In the genomic region with DNA sequence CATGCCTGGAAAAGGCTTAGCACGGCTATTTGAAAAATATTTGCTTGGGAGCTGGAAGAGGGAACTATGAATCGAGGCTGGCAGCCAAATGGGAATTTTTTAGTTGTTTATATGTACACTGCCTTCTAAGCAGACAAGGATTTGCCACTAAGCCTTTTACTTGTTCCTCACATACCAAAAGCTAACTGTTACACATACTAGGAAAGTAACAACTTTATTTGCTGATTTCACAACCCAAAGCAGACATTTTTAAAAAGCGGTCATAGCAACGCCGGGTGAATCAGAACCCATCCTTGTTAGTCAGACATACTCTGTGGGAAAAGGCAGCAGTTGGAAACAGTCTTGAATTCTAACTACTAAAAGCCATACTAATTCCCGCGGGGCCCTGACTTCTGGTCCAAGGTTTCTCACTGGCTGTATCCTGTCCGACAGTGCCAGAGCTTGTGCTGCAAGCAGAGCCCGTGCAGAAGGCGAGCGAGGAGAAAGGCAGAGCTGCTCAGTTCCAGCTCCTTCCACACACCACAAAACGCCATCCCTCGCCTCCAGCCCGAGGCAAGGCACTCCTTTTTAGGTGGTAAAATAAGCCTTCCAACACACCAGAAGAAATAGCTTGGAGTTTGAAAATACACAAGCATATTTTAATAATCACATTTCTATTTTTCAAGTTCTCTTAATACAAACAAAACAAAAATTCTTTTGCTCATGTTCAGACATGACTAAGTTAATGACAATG, we compare ENCODE assay signal across 8 cellular contexts.
DNase-seq lines count a peak whose midpoint lies in the region; ATAC-seq, FAIRE-seq and TF ChIP-seq lines count a peak whose summit lies in the region.

No MANE protein-coding gene starts in this region.

- H3K36me3 ChIP-seq in Panc1 (ENCODE audit: control insufficient read depth, insufficient read depth, low read length): no peaks in the 10 kb centered on the region
- H3K36me3 ChIP-seq in ectodermal cell (ENCODE audit: control insufficient read depth, insufficient read depth, low read length): no peaks in the 10 kb centered on the region
- H3K36me3 ChIP-seq in mucosa of descending colon (ENCODE audit: low read depth): no peaks in the 10 kb centered on the region

- H3K9me3 ChIP-seq in Panc1 (ENCODE audit: control insufficient read depth, insufficient read depth, low read depth, low read length) (no peaks in the 10 kb centered on the region), ectodermal cell (ENCODE audit: control insufficient read depth, low read length) (no peaks in the 10 kb centered on the region), mucosa of descending colon (no peaks in the 10 kb centered on the region)

- no peak overlapping the region for H3K4me3 Mint-ChIP-seq in WTC11

- intact Hi-C loops in Panc1 (cut with micrococcal nuclease; ENCODE audit: unreplicated experiment): no loop called here
- intact Hi-C loops in mucosa of descending colon (cut with DNase I, micrococcal nuclease): no loop called here

- 83 to 90% methylated on average over 14 of the region's 14 CpGs for WGBS in ectodermal cell, 2 experiments

- H3K4me1 ChIP-seq in Panc1 (ENCODE audit: control insufficient read depth, insufficient read depth, low read length) (peaks cover 35% of the 10 kb centered on the region), ectodermal cell (ENCODE audit: control insufficient read depth, insufficient read depth, low read length) (peaks cover 35% of the 10 kb centered on the region), mucosa of descending colon (ENCODE audit: low read depth) (peaks cover 31% of the 10 kb centered on the region)

- POLR2A ChIA-PET in Panc1 (lab: Charles Lee): interaction anchor here (0.6 kb wide), 1 partner anchor 225 kb away, joined by 9 read pairs; no protein-coding TSS in a partner anchor
- POLR2A ChIA-PET in WTC11 (lab: Charles Lee): no interaction called here
- POLR2A ChIA-PET in GM10248 (lab: Yijun Ruan, JAX): interaction anchor here (0.5 to 3.1 kb wide), 5 partner anchors 11 to 110 kb away, joined by 3 to 13 read pairs (median 5); no protein-coding TSS in a partner anchor

- H3K27me3 ChIP-seq in Panc1 (ENCODE audit: control insufficient read depth, insufficient read depth, low read length) (no peaks in the 10 kb centered on the region), ectodermal cell (ENCODE audit: control insufficient read depth, insufficient read depth, low read length, poor library complexity, severe bottlenecking) (no peaks in the 10 kb centered on the region)

- CTCF ChIA-PET in Panc1 (lab: Charles Lee) (interaction anchor here (1.1 kb wide), 1 partner anchor 128 kb away, joined by 13 read pairs; no protein-coding TSS in a partner anchor), WTC11 (lab: Charles Lee) (interaction anchor here (0.8 to 2.1 kb wide), 2 partner anchors 27 to 198 kb away, joined by 5 read pairs; no protein-coding TSS in a partner anchor), GM10248 (lab: Yijun Ruan, JAX) (interaction anchor here (1.6 to 8.1 kb wide), 5 partner anchors 11 to 197 kb away, joined by 3 to 104 read pairs (median 27); no protein-coding TSS in a partner anchor)

- DNase-seq in GM04504 (ENCODE audit: low read depth): peak; percentile 98
- DNase-seq in Panc1 (ENCODE audit: low read depth, low spot score): peak; percentile 83
- peak; percentile 46 to 72 (median 47) for DNase-seq in mucosa of descending colon
- peak; percentile 76 for DNase-seq in urothelium cell line (ENCODE audit: low spot score)
- no peak for DNase-seq in WTC11 (ENCODE audit: low spot score)
- DNase-seq in GM10248 (ENCODE audit: extremely low spot score): no peak

- in situ Hi-C loops in Panc1 (cut with HindIII; ENCODE audit: low pct_unique_long_range_greater_than_20kb, low sequenced_read_pairs): loop anchor here (25.0 kb wide), 1 partner anchor 120 kb away; no protein-coding TSS in a partner anchor

- ATAC-seq in Panc1 (peak; percentile 79), mucosa of descending colon (peak; percentile 18), WTC11 (no peak), HG02970 (IDR thresholded peaks at IDR 0.05; ENCODE audit: low FRiP score, unreplicated experiment) (no peak)

- no TSS peak for BruUV-seq in Panc1 (replicated peaks; lab: Mats Ljungman, UMichigan)

- H3K36me3 Mint-ChIP-seq in WTC11: no peaks in the 10 kb centered on the region

- H3K4me3 ChIP-seq in Panc1 (ENCODE audit: low read depth in 2 of 2, low read length in 2 of 2): no peak overlapping the region
- no peak overlapping the region for H3K4me3 ChIP-seq in ectodermal cell (ENCODE audit: insufficient read depth, low read depth, low read length)
- H3K4me3 ChIP-seq in mucosa of descending colon: no peak overlapping the region

- no peaks in the 10 kb centered on the region for H3K9me3 Mint-ChIP-seq in WTC11

- no peaks in the 10 kb centered on the region for H3K27me3 Mint-ChIP-seq in WTC11 (ENCODE audit: low read depth)

- peaks cover 14% of the 10 kb centered on the region for H3K4me1 Mint-ChIP-seq in WTC11

- peak; percentile 94 for FAIRE-seq in urothelium cell line (lab: Jason Lieb, UNC)

- TF ChIP-seq CTCF in Panc1 (IDR thresholded peaks at IDR 0.05): no peak
- no peak for TF ChIP-seq CTCF in mucosa of descending colon (IDR thresholded peaks at IDR 0.05)
- no peak for TF ChIP-seq CTCF in WTC11 (IDR thresholded peaks at IDR 0.05)
- no peak for TF ChIP-seq CTCF in GM10248 (IDR thresholded peaks at IDR 0.05; ENCODE audit: control extremely low read depth, extremely low read depth, low read depth, missing control alignments)

- H3K27ac Mint-ChIP-seq in WTC11: no peak overlapping the region

- H3K27ac ChIP-seq in Panc1 (ENCODE audit: low read length) (peak overlapping the region; percentile 60), ectodermal cell (ENCODE audit: insufficient read depth, low read depth, low read length, poor library complexity, severe bottlenecking) (peak overlapping the region; percentile 22)

TF ChIP-seq in WTC11, 78 proteins besides CTCF, POLR2A, EP300 and RAD21 (continues in another document):
- no peak for TF ChIP-seq GABPB1 (CRISPR knock-in tag; IDR thresholded peaks at IDR 0.05)
- TF ChIP-seq FOXK1 (CRISPR knock-in tag; IDR thresholded peaks at IDR 0.05): no peak
- TF ChIP-seq, protein P1, sequence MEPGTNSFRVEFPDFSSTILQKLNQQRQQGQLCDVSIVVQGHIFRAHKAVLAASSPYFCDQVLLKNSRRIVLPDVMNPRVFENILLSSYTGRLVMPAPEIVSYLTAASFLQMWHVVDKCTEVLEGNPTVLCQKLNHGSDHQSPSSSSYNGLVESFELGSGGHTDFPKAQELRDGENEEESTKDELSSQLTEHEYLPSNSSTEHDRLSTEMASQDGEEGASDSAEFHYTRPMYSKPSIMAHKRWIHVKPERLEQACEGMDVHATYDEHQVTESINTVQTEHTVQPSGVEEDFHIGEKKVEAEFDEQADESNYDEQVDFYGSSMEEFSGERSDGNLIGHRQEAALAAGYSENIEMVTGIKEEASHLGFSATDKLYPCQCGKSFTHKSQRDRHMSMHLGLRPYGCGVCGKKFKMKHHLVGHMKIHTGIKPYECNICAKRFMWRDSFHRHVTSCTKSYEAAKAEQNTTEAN (CRISPR knock-in tag; IDR thresholded peaks at IDR 0.05): no peak
- TF ChIP-seq NFATC4 (CRISPR knock-in tag; IDR thresholded peaks at IDR 0.05): no peak
- no peak for TF ChIP-seq ZNF396 (CRISPR knock-in tag; IDR thresholded peaks at IDR 0.05; ENCODE audit: borderline replicate concordance)
- no peak for TF ChIP-seq CREM (CRISPR knock-in tag; IDR thresholded peaks at IDR 0.05)
- TF ChIP-seq CBFB (CRISPR knock-in tag; IDR thresholded peaks at IDR 0.05; ENCODE audit: low read depth): no peak
- no peak for TF ChIP-seq ZNF671 (CRISPR knock-in tag; IDR thresholded peaks at IDR 0.05)
- TF ChIP-seq, protein P2, sequence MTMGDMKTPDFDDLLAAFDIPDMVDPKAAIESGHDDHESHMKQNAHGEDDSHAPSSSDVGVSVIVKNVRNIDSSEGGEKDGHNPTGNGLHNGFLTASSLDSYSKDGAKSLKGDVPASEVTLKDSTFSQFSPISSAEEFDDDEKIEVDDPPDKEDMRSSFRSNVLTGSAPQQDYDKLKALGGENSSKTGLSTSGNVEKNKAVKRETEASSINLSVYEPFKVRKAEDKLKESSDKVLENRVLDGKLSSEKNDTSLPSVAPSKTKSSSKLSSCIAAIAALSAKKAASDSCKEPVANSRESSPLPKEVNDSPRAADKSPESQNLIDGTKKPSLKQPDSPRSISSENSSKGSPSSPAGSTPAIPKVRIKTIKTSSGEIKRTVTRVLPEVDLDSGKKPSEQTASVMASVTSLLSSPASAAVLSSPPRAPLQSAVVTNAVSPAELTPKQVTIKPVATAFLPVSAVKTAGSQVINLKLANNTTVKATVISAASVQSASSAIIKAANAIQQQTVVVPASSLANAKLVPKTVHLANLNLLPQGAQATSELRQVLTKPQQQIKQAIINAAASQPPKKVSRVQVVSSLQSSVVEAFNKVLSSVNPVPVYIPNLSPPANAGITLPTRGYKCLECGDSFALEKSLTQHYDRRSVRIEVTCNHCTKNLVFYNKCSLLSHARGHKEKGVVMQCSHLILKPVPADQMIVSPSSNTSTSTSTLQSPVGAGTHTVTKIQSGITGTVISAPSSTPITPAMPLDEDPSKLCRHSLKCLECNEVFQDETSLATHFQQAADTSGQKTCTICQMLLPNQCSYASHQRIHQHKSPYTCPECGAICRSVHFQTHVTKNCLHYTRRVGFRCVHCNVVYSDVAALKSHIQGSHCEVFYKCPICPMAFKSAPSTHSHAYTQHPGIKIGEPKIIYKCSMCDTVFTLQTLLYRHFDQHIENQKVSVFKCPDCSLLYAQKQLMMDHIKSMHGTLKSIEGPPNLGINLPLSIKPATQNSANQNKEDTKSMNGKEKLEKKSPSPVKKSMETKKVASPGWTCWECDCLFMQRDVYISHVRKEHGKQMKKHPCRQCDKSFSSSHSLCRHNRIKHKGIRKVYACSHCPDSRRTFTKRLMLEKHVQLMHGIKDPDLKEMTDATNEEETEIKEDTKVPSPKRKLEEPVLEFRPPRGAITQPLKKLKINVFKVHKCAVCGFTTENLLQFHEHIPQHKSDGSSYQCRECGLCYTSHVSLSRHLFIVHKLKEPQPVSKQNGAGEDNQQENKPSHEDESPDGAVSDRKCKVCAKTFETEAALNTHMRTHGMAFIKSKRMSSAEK (CRISPR knock-in tag; IDR thresholded peaks at IDR 0.05; ENCODE audit: borderline replicate concordance): no peak
- TF ChIP-seq, protein P3, sequence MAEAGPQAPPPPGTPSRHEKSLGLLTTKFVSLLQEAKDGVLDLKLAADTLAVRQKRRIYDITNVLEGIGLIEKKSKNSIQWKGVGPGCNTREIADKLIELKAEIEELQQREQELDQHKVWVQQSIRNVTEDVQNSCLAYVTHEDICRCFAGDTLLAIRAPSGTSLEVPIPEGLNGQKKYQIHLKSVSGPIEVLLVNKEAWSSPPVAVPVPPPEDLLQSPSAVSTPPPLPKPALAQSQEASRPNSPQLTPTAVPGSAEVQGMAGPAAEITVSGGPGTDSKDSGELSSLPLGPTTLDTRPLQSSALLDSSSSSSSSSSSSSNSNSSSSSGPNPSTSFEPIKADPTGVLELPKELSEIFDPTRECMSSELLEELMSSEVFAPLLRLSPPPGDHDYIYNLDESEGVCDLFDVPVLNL (CRISPR knock-in tag; IDR thresholded peaks at IDR 0.05; ENCODE audit: borderline replicate concordance, low read depth): no peak
- no peak for TF ChIP-seq JUN (CRISPR knock-in tag; IDR thresholded peaks at IDR 0.05)
- no peak for TF ChIP-seq NR3C1 (CRISPR knock-in tag; conservative IDR thresholded peaks at IDR 0.05; ENCODE audit: low read depth)

Comparison
In these comparisons a context has a peak if more than half of its experiments do, and no peak if none do; other contexts are left out.
1. DNase-seq: peak in GM04504 (single experiment), Panc1 (single experiment), mucosa of descending colon (3 of 3) and urothelium cell line (single experiment); none in WTC11 (single experiment) and GM10248 (single experiment).
2. ATAC-seq: peak in Panc1 (single experiment) and mucosa of descending colon (single experiment); none in WTC11 (single experiment) and HG02970 (single experiment).